In genomic region chr10:17249820-17250219, GRCh38 we compare ENCODE assay signal across 12 cellular contexts. TPM values are rescaled to one million over a fixed set of nuclear protein-coding genes. Genes with fewer than 3 reads are reported as not detected.
DNase-seq lines count a peak whose midpoint lies in the region; ATAC-seq, FAIRE-seq and TF ChIP-seq lines count a peak whose summit lies in the region.
"Had no signal": no experiment of that assay in that cellular context is flagged by ENCODE, and none has a peak within 500 bp of the region (broad histone marks: within the 10 kb centered on the region; RNA-seq: fewer than 3 reads in every experiment).

No MANE protein-coding gene starts in this region.

- TF ChIP-seq CTCF in D721Med (IDR thresholded peaks at IDR 0.05; ENCODE audit: insufficient read depth, missing control alignments) (peak; percentile 27), HFFc6 (IDR thresholded peaks at IDR 0.05) (peak; percentile 68), astrocyte of the spinal cord (IDR thresholded peaks at IDR 0.05; ENCODE audit: low read depth, low read length) (peak; percentile 60), mucosa of descending colon (IDR thresholded peaks at IDR 0.05) (no peak), CD14-positive monocyte (IDR thresholded peaks at IDR 0.05) (no peak), transverse colon (IDR thresholded peaks at IDR 0.05) (peak in 2 of 5 experiments; percentile 23 to 42)

- in situ Hi-C loops in astrocyte of the spinal cord (cut with HindIII; ENCODE audit: low sequenced_read_pairs) = loop anchor here (25.0 kb wide), 1 partner anchor 388 kb away; no protein-coding TSS in a partner anchor
- in situ Hi-C loops in transverse colon (cut with MboI; ENCODE audit: low pct_ligation_motif_present in 1 of 4, low pct_unique_long_range_greater_than_20kb in 1 of 4, low sequenced_read_pairs in 3 of 4) = loop anchor here in 2 of 4 donors (5.0 to 10.0 kb wide), 2 partner anchors 403 to 405 kb away; no protein-coding TSS in a partner anchor

- no peak overlapping the region for H3K4me3 Mint-ChIP-seq in HFFc6
- H3K4me3 Mint-ChIP-seq in CD14-positive monocyte = no peak overlapping the region
- H3K4me3 Mint-ChIP-seq: stimulated activated memory B cell treated with anti-CD40 and anti-IgM and Interleukin-4, amounts not matched to agents 10 μg/mL and 1 μg/mL and 100 μg/mL, for 72 hours had no signal

- no peaks in the 10 kb centered on the region for H3K27me3 ChIP-seq in transverse colon

- H3K9me3 Mint-ChIP-seq in HFFc6 (peaks cover 15% of the 10 kb centered on the region), CD14-positive monocyte (peaks cover 12 to 29% (median 19%) of the 10 kb centered on the region in 7 donors)

- H3K27ac Mint-ChIP-seq in HFFc6 (no peak overlapping the region), CD14-positive monocyte (no peak overlapping the region)
- H3K27ac Mint-ChIP-seq: stimulated activated memory B cell treated with anti-CD40 and anti-IgM and Interleukin-4, amounts not matched to agents 10 μg/mL and 1 μg/mL and 100 μg/mL, for 72 hours had no signal

- H3K9me3 ChIP-seq in mucosa of descending colon (no peaks in the 10 kb centered on the region), transverse colon (no peaks in the 10 kb centered on the region)

- H3K4me1 Mint-ChIP-seq in HFFc6 (ENCODE audit: low read depth) (peaks cover 7% of the 10 kb centered on the region), CD14-positive monocyte (no peaks in the 10 kb centered on the region)
- H3K4me1 Mint-ChIP-seq: stimulated activated memory B cell treated with anti-CD40 and anti-IgM and Interleukin-4, amounts not matched to agents 10 μg/mL and 1 μg/mL and 100 μg/mL, for 72 hours had no signal

- H3K4me1 ChIP-seq in mucosa of descending colon (ENCODE audit: low read depth) = no peaks in the 10 kb centered on the region
- H3K4me1 ChIP-seq in transverse colon = no peaks in the 10 kb centered on the region

- intact Hi-C loops in mucosa of descending colon (cut with DNase I, micrococcal nuclease) (loop anchor here in 1 of 2 donors (10.0 kb wide), 1 partner anchor 405 kb away; no protein-coding TSS in a partner anchor), CD14-positive monocyte (cut with micrococcal nuclease) (loop anchor here in 1 of 2 donors (10.0 kb wide), 1 partner anchor 365 kb away; no protein-coding TSS in a partner anchor), transverse colon (cut with DNase I; ENCODE audit: low total_unique reads) (no loop called here)

- H3K4me3 ChIP-seq in astrocyte of the spinal cord (ENCODE audit: low read depth, low read length) (no peak overlapping the region), mucosa of descending colon (no peak overlapping the region), transverse colon (no peak overlapping the region)

- no peak for TF ChIP-seq POLR2A in transverse colon (IDR thresholded peaks at IDR 0.05)

- H3K36me3 ChIP-seq in mucosa of descending colon (ENCODE audit: low read depth) = no peaks in the 10 kb centered on the region
- no peaks in the 10 kb centered on the region for H3K36me3 ChIP-seq in transverse colon

- H3K27me3 Mint-ChIP-seq in HFFc6 (ENCODE audit: insufficient read depth) (no peaks in the 10 kb centered on the region; the same call in 1 of the 2 replicates), CD14-positive monocyte (ENCODE audit: low read depth in 3 of 3) (peaks cover 0 to 2% (median 2%) of the 10 kb centered on the region in 3 donors)

- WGBS in transverse colon (ENCODE audit: low coverage in 1 of 2), 2 donors = 44 to 52% methylated on average over 3 to 4 of the region's 4 CpGs

- no peak overlapping the region for H3K27ac ChIP-seq in transverse colon

- peak; percentile 51 for ATAC-seq in mucosa of descending colon
- ATAC-seq: stimulated activated memory B cell treated with anti-CD40 and anti-IgM and Interleukin-4, amounts not matched to agents 10 μg/mL and 1 μg/mL and 100 μg/mL, for 72 hours had no signal

- H3K36me3 Mint-ChIP-seq in HFFc6 (ENCODE audit: low read depth) (peaks cover 12% of the 10 kb centered on the region; the same call in 1 of the 2 replicates), CD14-positive monocyte (peaks cover 3 to 7% of the 10 kb centered on the region in 2 donors)
- H3K36me3 Mint-ChIP-seq: stimulated activated memory B cell treated with anti-CD40 and anti-IgM and Interleukin-4, amounts not matched to agents 10 μg/mL and 1 μg/mL and 100 μg/mL, for 72 hours had no signal

- FAIRE-seq in D721Med (lab: Jason Lieb, UNC) = no peak
- FAIRE-seq: endometrium, GM18507 had no signal

- TF ChIP-seq EP300 in transverse colon (IDR thresholded peaks at IDR 0.05; ENCODE audit: low read depth) = no peak

- DNase-seq in D721Med (ENCODE audit: insufficient read length, low spot score) (no peak), HFFc6 (no peak), astrocyte of the spinal cord (ENCODE audit: low read depth, low spot score) (peak; percentile 36), mucosa of descending colon (no peak), CD14-positive monocyte (ENCODE audit: low spot score) (no peak), HuH-7 (ENCODE audit: low spot score) (no peak), transverse colon (no peak), NCI-H524 (lab: John Stamatoyannopoulos, UW) (no peak)
- DNase-seq: activated CD8-positive, alpha-beta memory T cell treated with anti-CD3 and anti-CD28 coated beads, Interleukin-2, amount 50 U/mL, for 4 hours had no signal

RNA-seq across cellular contexts. Expression of gene VIM, which starts 21.8 kb away (rescaled TPM):
- over 10,000 TPM in 4 of 6 experiments, 1,000 to 10,000 TPM in 2; 9,623 to 12,540 (median 10,688) TPM for total RNA-seq in HFFc6 (2021; fragmentation: NEBNext Ultra II Directional; extraction: Animal tissue kit (Norgen Biotek cat#: 25700))
- total RNA-seq in mucosa of descending colon (100 to 1,000 TPM; 128 to 550 (median 355) TPM), transverse colon (1,000 to 10,000 TPM in 1 of 4 donors, 100 to 1,000 TPM in 3; 345 to 1,157 (median 686) TPM)
- 100 to 1,000 TPM; 697 to 932 TPM for polyA plus RNA-seq in CD14-positive monocyte

RNA-seq across cellular contexts. Expression of gene TRDMT1, which starts 48.3 kb away (rescaled TPM):
- total RNA-seq in HFFc6 (2021; fragmentation: NEBNext Ultra II Directional; extraction: Animal tissue kit (Norgen Biotek cat#: 25700)) = 10 to 100 TPM in 2 of 6 experiments, 1 to 10 TPM in 4; 6.8 to 13.0 (median 8.6) TPM
- total RNA-seq in mucosa of descending colon = 1 to 10 TPM; 4.7 to 7.8 (median 7.4) TPM
- polyA plus RNA-seq in CD14-positive monocyte = 1 to 10 TPM; 5.0 to 6.6 TPM
- 1 to 10 TPM; 3.7 to 9.7 (median 7.9) TPM for total RNA-seq in transverse colon

Comparison
In these comparisons a context has a peak if more than half of its experiments do, and no peak if none do; other contexts are left out.
1. CTCF ChIP-seq: peak in D721Med (single experiment), HFFc6 (single experiment) and astrocyte of the spinal cord (single experiment); none in mucosa of descending colon (single experiment) and CD14-positive monocyte (single experiment).
2. RNA of gene VIM, which starts 21.8 kb away (total RNA-seq): 9,623 to 12,540 TPM in HFFc6; 345 to 1,157 TPM in transverse colon and 128 to 550 TPM in mucosa of descending colon; every median in the first group is over 4 times any median in the second.